ENCODE assay signal across 21 cellular contexts in the genomic region with DNA sequence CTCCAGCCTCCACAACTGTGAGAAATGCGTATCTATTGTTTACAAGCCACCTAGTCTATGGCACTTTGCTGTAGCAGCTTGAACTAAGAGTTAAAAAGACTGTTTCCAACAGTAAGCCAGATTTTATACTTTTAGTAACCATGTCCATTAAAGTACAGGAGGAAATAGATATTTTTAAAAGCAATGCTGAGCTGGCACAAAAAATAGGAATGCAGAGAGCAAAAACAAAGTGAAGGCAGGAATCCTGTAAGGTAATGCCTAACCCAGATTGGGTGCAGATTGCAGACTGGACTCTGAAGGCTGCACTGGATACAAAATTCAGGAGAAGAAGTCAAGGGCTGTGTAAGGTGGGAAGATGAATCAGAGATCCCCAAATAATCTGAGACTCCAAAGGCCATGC.
"Had no signal": no experiment of that assay in that cellular context is flagged by ENCODE, and none has a peak within 500 bp of the region (broad histone marks: within the 10 kb centered on the region; RNA-seq: fewer than 3 reads in every experiment).

No MANE protein-coding gene starts in this region.

- H3K4me1 Mint-ChIP-seq: memory B cell; naive B cell; stimulated activated naive B cell treated with anti-CD40 and anti-IgM and Interleukin-4, amounts not matched to agents 10 μg/mL and 1 μg/mL and 100 μg/mL, for 72 hours had no signal

- ATAC-seq: left lobe of liver; mucosa of descending colon; psoas muscle; right cardiac atrium; stimulated activated naive B cell treated with anti-CD40 and anti-IgM and Interleukin-4, amounts not matched to agents 10 μg/mL and 1 μg/mL and 100 μg/mL, for 72 hours had no signal

- H3K4me3 Mint-ChIP-seq: memory B cell; mesothelial cell of epicardium; naive B cell; stimulated activated naive B cell treated with anti-CD40 and anti-IgM and Interleukin-4, amounts not matched to agents 10 μg/mL and 1 μg/mL and 100 μg/mL, for 72 hours; stimulated activated naive CD8-positive, alpha-beta T cell treated with anti-CD3 and anti-CD28 coated beads, Interleukin-15, Interleukin-2, amounts not matched to agents 100 ng/mL and 50 ng/mL, for 24 hours had no signal

- H3K27me3 ChIP-seq: ovary, upper lobe of left lung had no signal

- H3K9me3 ChIP-seq: mucosa of descending colon, ovary, psoas muscle, thoracic aorta had no signal

- H3K27ac ChIP-seq: ovary, psoas muscle, skin epidermis, spleen, thoracic aorta, tibial nerve, upper lobe of left lung had no signal

- H3K27ac Mint-ChIP-seq: memory B cell; mesothelial cell of epicardium; stimulated activated naive B cell treated with anti-CD40 and anti-IgM and Interleukin-4, amounts not matched to agents 10 μg/mL and 1 μg/mL and 100 μg/mL, for 72 hours; stimulated activated naive CD8-positive, alpha-beta T cell treated with anti-CD3 and anti-CD28 coated beads, Interleukin-15, Interleukin-2, amounts not matched to agents 100 ng/mL and 50 ng/mL, for 24 hours had no signal

- DNase-seq: cortex of kidney; effector CD4-positive, alpha-beta T cell; hypothalamus; mucosa of descending colon; naive B cell; occipital lobe; ovary; posterior cingulate gyrus; psoas muscle; right cardiac atrium; spleen; stimulated activated CD4-positive, alpha-beta T cell treated with anti-CD3 and anti-CD28 coated beads, Interleukin-4, amount 100 ng/mL, for 4 hours; stimulated activated naive B cell treated with anti-CD40 and anti-IgM and Interleukin-4, amounts not matched to agents 10 μg/mL and 1 μg/mL and 100 μg/mL, for 72 hours; upper lobe of left lung had no signal

- H3K36me3 Mint-ChIP-seq: memory B cell; mesothelial cell of epicardium; naive B cell; stimulated activated naive B cell treated with anti-CD40 and anti-IgM and Interleukin-4, amounts not matched to agents 10 μg/mL and 1 μg/mL and 100 μg/mL, for 72 hours had no signal
